9 cellular contexts compared by ENCODE assay signal in the genomic region with DNA sequence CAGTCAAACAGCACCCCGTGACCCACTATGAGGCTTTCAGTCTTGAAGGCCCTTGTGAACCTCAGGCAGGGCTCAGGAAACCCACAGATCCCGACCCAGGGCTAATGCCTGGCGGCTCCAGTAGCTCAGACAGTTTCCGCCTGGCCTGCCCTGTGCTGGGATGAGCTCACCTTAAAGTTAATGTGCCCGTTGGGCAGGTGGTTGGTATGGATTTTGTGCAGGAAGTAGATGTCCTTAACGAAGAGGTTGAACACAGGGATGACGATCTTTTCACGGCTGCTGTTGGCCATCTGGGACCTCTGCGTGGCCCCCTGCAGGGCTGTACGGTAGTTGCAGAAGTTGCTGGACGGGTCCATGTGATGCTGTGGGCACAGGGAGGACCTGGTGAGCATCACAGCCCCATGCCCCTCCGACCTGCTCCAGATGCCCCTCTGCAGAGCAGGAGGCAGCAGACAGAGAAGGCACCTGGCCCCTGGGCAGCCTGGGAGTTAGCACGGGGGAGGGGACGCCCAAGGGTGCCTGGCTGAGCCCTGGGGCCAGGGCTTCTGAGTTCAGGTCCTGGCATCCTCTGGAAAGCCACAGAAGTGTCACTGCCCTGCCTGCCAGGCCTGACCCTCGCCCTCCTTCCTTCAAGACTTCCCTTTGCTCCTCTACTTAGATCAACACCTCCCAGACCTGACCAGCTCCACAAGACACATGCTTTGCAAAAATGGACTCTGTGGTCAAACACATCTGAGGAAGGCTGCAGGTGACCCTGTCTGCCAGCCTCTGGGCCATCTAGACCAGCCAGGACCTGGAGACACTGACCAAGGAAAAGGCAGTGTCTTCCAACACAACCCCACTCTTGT. TPM values are rescaled to one million over a fixed set of nuclear protein-coding genes. Genes with fewer than 3 reads are reported as not detected.
A peak's percentile ranks its signal among the peaks of the same experiment; 100 is the strongest.
DNase-seq lines count a peak whose midpoint lies in the region; ATAC-seq and TF ChIP-seq lines count a peak whose summit lies in the region.
"Had no signal": no experiment of that assay in that cellular context is flagged by ENCODE, and none has a peak within 500 bp of the region (broad histone marks: within the 10 kb centered on the region; RNA-seq: fewer than 3 reads in every experiment).

No MANE protein-coding gene starts in this region.

- CTCF ChIA-PET in Calu3 (lab: Charles Lee): no interaction called here

- H3K9me3 ChIP-seq in heart left ventricle: no peaks in the 10 kb centered on the region
- no peaks in the 10 kb centered on the region for H3K9me3 ChIP-seq in OCI-LY1 (ENCODE audit: low read length)
- H3K9me3 ChIP-seq in uterus: no peaks in the 10 kb centered on the region
- H3K9me3 ChIP-seq: SJCRH30 had no signal

- TF ChIP-seq POLR2A in heart left ventricle (IDR thresholded peaks at IDR 0.05): no peak
- no peak for TF ChIP-seq POLR2A in uterus (IDR thresholded peaks at IDR 0.05)

- H3K4me3 ChIP-seq in heart left ventricle: no peak overlapping the region
- H3K4me3 ChIP-seq in OCI-LY1 (ENCODE audit: low read depth, low read length, poor library complexity, severe bottlenecking): no peak overlapping the region
- H3K4me3 ChIP-seq in fibroblast of villous mesenchyme (ENCODE audit: low read depth, low read length): no peak overlapping the region
- H3K4me3 ChIP-seq in uterus: no peak overlapping the region
- H3K4me3 ChIP-seq: SJCRH30 had no signal

- ATAC-seq in heart left ventricle (no peak), HG02938 (IDR thresholded peaks at IDR 0.05; ENCODE audit: unreplicated experiment) (no peak)

- H3K4me3 Mint-ChIP-seq in Calu3 (ENCODE audit: low read depth, unreplicated experiment): no peak overlapping the region

- H3K4me1 Mint-ChIP-seq in Calu3 (ENCODE audit: low read depth, unreplicated experiment): no peaks in the 10 kb centered on the region

- H3K79me2 ChIP-seq in OCI-LY1 (ENCODE audit: insufficient read depth, low read length): no peaks in the 10 kb centered on the region

- no peaks in the 10 kb centered on the region for H3K36me3 Mint-ChIP-seq in Calu3 (ENCODE audit: insufficient read depth, unreplicated experiment)

- TF ChIP-seq CTCF in heart left ventricle (IDR thresholded peaks at IDR 0.05) (peak in 1 of 12 donors; percentile 14), OCI-LY1 (IDR thresholded peaks at IDR 0.05; ENCODE audit: low read length) (peak; percentile 36), fibroblast of villous mesenchyme (IDR thresholded peaks at IDR 0.05; ENCODE audit: insufficient read depth, low read depth, low read length) (peak; percentile 58), uterus (IDR thresholded peaks at IDR 0.05) (no peak), Calu3 (IDR thresholded peaks at IDR 0.05; ENCODE audit: unreplicated experiment) (no peak)

- H3K27me3 Mint-ChIP-seq in Calu3 (ENCODE audit: unreplicated experiment): no peaks in the 10 kb centered on the region

- H3K36me3 ChIP-seq in heart left ventricle (no peaks in the 10 kb centered on the region), OCI-LY1 (ENCODE audit: insufficient read depth, low read length) (no peaks in the 10 kb centered on the region), uterus (no peaks in the 10 kb centered on the region)
- H3K36me3 ChIP-seq: SJCRH30 had no signal

- H3K9me3 Mint-ChIP-seq in Calu3 (ENCODE audit: low read depth, unreplicated experiment): no peaks in the 10 kb centered on the region

- H3K4me1 ChIP-seq in heart left ventricle (peaks cover 0 to 13% (median 7%) of the 10 kb centered on the region in 12 donors), OCI-LY1 (ENCODE audit: insufficient read depth, low read length, severe bottlenecking) (no peaks in the 10 kb centered on the region), uterus (no peaks in the 10 kb centered on the region)
- H3K4me1 ChIP-seq: SJCRH30 had no signal

- 76 to 81% (median 79%) methylated on average over 11 to 15 of the region's 15 CpGs for WGBS in heart left ventricle, 4 donors

- intact Hi-C loops in cardiac septum (cut with DNase I): no loop called here
- intact Hi-C loops in heart left ventricle (cut with DNase I): no loop called here
- intact Hi-C loops in uterus (cut with DNase I; ENCODE audit: low total_unique reads): no loop called here
- intact Hi-C loops in Calu3 (cut with micrococcal nuclease; ENCODE audit: unreplicated experiment): no loop called here

- no peak overlapping the region for H3K27ac ChIP-seq in heart left ventricle
- H3K27ac ChIP-seq in OCI-LY1 (ENCODE audit: low read depth, low read length, poor library complexity, severe bottlenecking): no peak overlapping the region
- no peak overlapping the region for H3K27ac ChIP-seq in uterus
- H3K27ac ChIP-seq: SJCRH30 had no signal

- no peak overlapping the region for H3K27ac Mint-ChIP-seq in Calu3 (ENCODE audit: unreplicated experiment)

- H3K27me3 ChIP-seq in heart left ventricle (peaks cover 0 to 23% (median 0%) of the 10 kb centered on the region in 9 donors), OCI-LY1 (ENCODE audit: insufficient read depth, low read length) (no peaks in the 10 kb centered on the region; the same call in 1 of the 2 replicates), uterus (no peaks in the 10 kb centered on the region)
- H3K27me3 ChIP-seq: SJCRH30 had no signal

- no peak overlapping the region for H3K4me2 ChIP-seq in OCI-LY1 (ENCODE audit: low read length)

- no peaks in the 10 kb centered on the region for H4K20me1 ChIP-seq in OCI-LY1 (ENCODE audit: insufficient read depth, low read length)

- no TSS peak for BruUV-seq in Calu3 (replicated peaks; lab: Mats Ljungman, UMichigan)

- H3F3A ChIP-seq in OCI-LY1 (ENCODE audit: insufficient read depth, low read length): no peaks in the 10 kb centered on the region

- H2AFZ ChIP-seq in OCI-LY1 (ENCODE audit: low read length): no peak overlapping the region

- no peak overlapping the region for H3K9ac ChIP-seq in OCI-LY1 (ENCODE audit: low read length)

- H3K9me2 ChIP-seq in OCI-LY1 (ENCODE audit: low read depth, low read length): no peaks in the 10 kb centered on the region

- DNase-seq in cardiac septum (ENCODE audit: low spot score) (peak; percentile 69), heart left ventricle (no peak), fibroblast of villous mesenchyme (ENCODE audit: low read depth) (peak; percentile 26), uterus (peak; percentile 6 to 11), NK-92 (lab: John Stamatoyannopoulos, UW; ENCODE audit: unreplicated experiment) (no peak), Calu3 (no peak)

RNA-seq across cellular contexts. Expression of gene CSGALNACT2, which starts 59.8 kb away (rescaled TPM):
- total RNA-seq in cardiac septum: 14.2 TPM
- 10 to 100 TPM in 3 of 9 donors, 1 to 10 TPM in 6; 6.3 to 17.7 (median 8.8) TPM for total RNA-seq in heart left ventricle
- polyA plus RNA-seq in heart left ventricle: 10 to 100 TPM in 1 of 2 donors, 1 to 10 TPM in 1; 2.6 to 10.1 TPM
- 13.2 and 17.3 TPM in 2 replicates for total RNA-seq in fibroblast of villous mesenchyme
- 10 to 100 TPM; 18.4 to 43.7 (median 25.1) TPM for total RNA-seq in uterus
- total RNA-seq in Calu3 (2022): 8.9 and 10.0 TPM in 2 replicates

Comparison
In these comparisons a context has a peak if more than half of its experiments do, and no peak if none do; other contexts are left out.
1. DNase-seq: peak in cardiac septum (single experiment), fibroblast of villous mesenchyme (single experiment) and uterus (2 of 2); none in heart left ventricle (0 of 5), NK-92 (single experiment) and Calu3 (single experiment).
2. CTCF ChIP-seq: peak in OCI-LY1 (single experiment) and fibroblast of villous mesenchyme (single experiment); none in uterus (0 of 4) and Calu3 (single experiment).